ENCODE assay signal across 15 cellular contexts in genomic region chr10:15738237-15738928, GRCh38. TPM values are rescaled to one million over a fixed set of nuclear protein-coding genes. Genes with fewer than 3 reads are reported as not detected.
A peak's percentile ranks its signal among the peaks of the same experiment; 100 is the strongest.
DNase-seq lines count a peak whose midpoint lies in the region; ATAC-seq, FAIRE-seq and TF ChIP-seq lines count a peak whose summit lies in the region.
"Had no signal": no experiment of that assay in that cellular context is flagged by ENCODE, and none has a peak within 500 bp of the region (broad histone marks: within the 10 kb centered on the region; RNA-seq: fewer than 3 reads in every experiment).

No MANE protein-coding gene starts in this region.

- no peak overlapping the region for H3K23ac ChIP-seq in mesenchymal stem cell (ENCODE audit: low read length in 2 of 2)

- H3K9me3 Mint-ChIP-seq in naive thymus-derived CD8-positive, alpha-beta T cell = peaks cover 0 to 6% (median 2%) of the 10 kb centered on the region in 9 donors
- H3K9me3 Mint-ChIP-seq: activated CD4-positive, alpha-beta T cell treated with anti-CD3 and anti-CD28 coated beads, Interleukin-2, amount 10 ng/mL, durations not matched to agents 7 days and 5 days; activated T-cell treated with anti-CD3 and anti-CD28 coated beads, Interleukin-2, amount 50 U/mL, for 72 hours; effector memory CD8-positive, alpha-beta T cell had no signal

- H3K36me3 Mint-ChIP-seq in naive thymus-derived CD8-positive, alpha-beta T cell = no peaks in the 10 kb centered on the region
- H3K36me3 Mint-ChIP-seq: CD4-positive, CD25-positive, alpha-beta regulatory T cell had no signal

- H3K9me3 ChIP-seq in esophagus muscularis mucosa = no peaks in the 10 kb centered on the region
- H3K9me3 ChIP-seq in mesenchymal stem cell (ENCODE audit: control insufficient read depth, low read length) = no peaks in the 10 kb centered on the region
- no peaks in the 10 kb centered on the region for H3K9me3 ChIP-seq in testis

- no peak overlapping the region for H3K14ac ChIP-seq in mesenchymal stem cell (ENCODE audit: low read length in 2 of 2)

- TF ChIP-seq POLR2A in esophagus muscularis mucosa (IDR thresholded peaks at IDR 0.05; ENCODE audit: low read depth) (no peak), testis (IDR thresholded peaks at IDR 0.05) (no peak), H54 (IDR thresholded peaks at IDR 0.05; ENCODE audit: low read depth, low read length) (no peak)

- H3K4me1 Mint-ChIP-seq in naive thymus-derived CD8-positive, alpha-beta T cell = no peaks in the 10 kb centered on the region
- H3K4me1 Mint-ChIP-seq: activated CD4-positive, alpha-beta T cell treated with anti-CD3 and anti-CD28 coated beads, Interleukin-2, amount 10 ng/mL, durations not matched to agents 7 days and 5 days; CD4-positive, CD25-positive, alpha-beta regulatory T cell had no signal

- peaks cover 0 to 36% (median 24%) of the 10 kb centered on the region in 4 donors for H3K4me1 ChIP-seq in esophagus muscularis mucosa
- H3K4me1 ChIP-seq in mesenchymal stem cell (ENCODE audit: control insufficient read depth, insufficient read depth, low read depth, low read length) = no peaks in the 10 kb centered on the region
- no peaks in the 10 kb centered on the region for H3K4me1 ChIP-seq in testis

- H2BK15ac ChIP-seq in mesenchymal stem cell (ENCODE audit: low read depth, poor library complexity, severe bottlenecking) = no peak overlapping the region

- no peak overlapping the region for H2BK120ac ChIP-seq in mesenchymal stem cell (ENCODE audit: low read depth, low read length)

- no peak overlapping the region for H2BK12ac ChIP-seq in mesenchymal stem cell (ENCODE audit: low read length in 2 of 2)

- H4K91ac ChIP-seq in mesenchymal stem cell (ENCODE audit: low read length) = no peak overlapping the region

- H4K8ac ChIP-seq in mesenchymal stem cell (ENCODE audit: low read length) = no peak overlapping the region

- peaks cover 8 to 21% (median 12%) of the 10 kb centered on the region in 5 donors for H3K27me3 Mint-ChIP-seq in naive thymus-derived CD8-positive, alpha-beta T cell

- H2AK5ac ChIP-seq in mesenchymal stem cell (ENCODE audit: low read length, severe bottlenecking) = no peak overlapping the region

- peak; percentile 70 for DNase-seq in HFF-Myc (ENCODE audit: extremely low read depth, low read depth)
- no peak for DNase-seq in esophagus muscularis mucosa (ENCODE audit: extremely low spot score)
- no peak for DNase-seq in mesenchymal stem cell
- peak; percentile 26 for DNase-seq in testis
- no peak for DNase-seq in H54 (ENCODE audit: insufficient read length, low spot score)
- no peak for DNase-seq in central memory CD4-positive, alpha-beta T cell
- DNase-seq in naive thymus-derived CD8-positive, alpha-beta T cell = no peak
- DNase-seq: activated CD4-positive, alpha-beta T cell treated with anti-CD3 and anti-CD28 coated beads, Interleukin-2, amount 10 ng/mL, durations not matched to agents 7 days and 5 days; activated T-cell treated with anti-CD3 and anti-CD28 coated beads, Interleukin-2, amount 50 U/mL, for 72 hours; CD4-positive, CD25-positive, alpha-beta regulatory T cell; effector memory CD8-positive, alpha-beta T cell; hypothalamus; KG1; NCI-H146 had no signal

- H3K18ac ChIP-seq in mesenchymal stem cell (ENCODE audit: low read depth in 1 of 2, low read length in 2 of 2) = no peak overlapping the region

- H3K9ac ChIP-seq in mesenchymal stem cell (ENCODE audit: low read length) = peak overlapping the region; percentile 84

- POLR2A ChIA-PET in naive thymus-derived CD8-positive, alpha-beta T cell (lab: Charles Lee) = no interaction called here

- no peaks in the 10 kb centered on the region for H3K79me1 ChIP-seq in mesenchymal stem cell (replicated peaks; ENCODE audit: low read length, poor library complexity, severe bottlenecking)

- H2AFZ ChIP-seq in mesenchymal stem cell (ENCODE audit: low read depth, low read length) = no peak overlapping the region

- H3K36me3 ChIP-seq in esophagus muscularis mucosa (no peaks in the 10 kb centered on the region), mesenchymal stem cell (ENCODE audit: control insufficient read depth in 1 of 2, insufficient read depth in 2 of 2, low read depth in 1 of 2, low read length in 2 of 2) (no peaks in the 10 kb centered on the region), testis (ENCODE audit: low read depth, missing control alignments) (no peaks in the 10 kb centered on the region)

- FAIRE-seq in H54 (lab: Jason Lieb, UNC) = no peak

- H3K27ac Mint-ChIP-seq in naive thymus-derived CD8-positive, alpha-beta T cell = no peak overlapping the region
- H3K27ac Mint-ChIP-seq: activated CD4-positive, alpha-beta T cell treated with anti-CD3 and anti-CD28 coated beads, Interleukin-2, amount 10 ng/mL, durations not matched to agents 7 days and 5 days; activated T-cell treated with anti-CD3 and anti-CD28 coated beads, Interleukin-2, amount 50 U/mL, for 72 hours; CD4-positive, CD25-positive, alpha-beta regulatory T cell; effector memory CD8-positive, alpha-beta T cell had no signal

- H3K27ac ChIP-seq in esophagus muscularis mucosa (replicated peaks in 1 of 4) (peak overlapping the region; percentile 47 to 65 (median 56)), mesenchymal stem cell (ENCODE audit: low read length, poor library complexity, severe bottlenecking) (no peak overlapping the region), testis (peak overlapping the region in 1 of 2 donors; percentile 28)

- H3K4me3 Mint-ChIP-seq in naive thymus-derived CD8-positive, alpha-beta T cell = no peak overlapping the region
- H3K4me3 Mint-ChIP-seq: activated CD4-positive, alpha-beta T cell treated with anti-CD3 and anti-CD28 coated beads, Interleukin-2, amount 10 ng/mL, durations not matched to agents 7 days and 5 days; activated T-cell treated with anti-CD3 and anti-CD28 coated beads, Interleukin-2, amount 50 U/mL, for 72 hours; CD4-positive, CD25-positive, alpha-beta regulatory T cell; effector memory CD8-positive, alpha-beta T cell had no signal

- no peak overlapping the region for H2BK5ac ChIP-seq in mesenchymal stem cell (ENCODE audit: low read depth, low read length, poor library complexity, severe bottlenecking)

- H3K4me2 ChIP-seq in mesenchymal stem cell (ENCODE audit: low read length, poor library complexity, severe bottlenecking) = no peak overlapping the region

- 45% methylated on average over 11 of the region's 11 CpGs for WGBS in esophagus muscularis mucosa
- 96% methylated on average over 10 of the region's 11 CpGs for WGBS in mesenchymal stem cell
- WGBS in testis, 2 donors = 61% methylated on average over 11 of the region's 11 CpGs

- H3K4me3 ChIP-seq in HFF-Myc (replicated peaks; ENCODE audit: low read depth, low read length) = no peak overlapping the region
- peak overlapping the region in 1 of 4 donors; percentile 12 for H3K4me3 ChIP-seq in esophagus muscularis mucosa
- H3K4me3 ChIP-seq in mesenchymal stem cell (ENCODE audit: insufficient read depth in 1 of 2, low read depth in 1 of 2, low read length in 2 of 2) = peak overlapping the region in 1 of 2 experiments; percentile 44
- no peak overlapping the region for H3K4me3 ChIP-seq in testis

- no peak for TF ChIP-seq EP300 in esophagus muscularis mucosa (IDR thresholded peaks at IDR 0.05)

- H3K4ac ChIP-seq in mesenchymal stem cell (ENCODE audit: low read depth in 1 of 2, low read length in 2 of 2) = no peak overlapping the region

- no peak for TF ChIP-seq CTCF in HFF-Myc (IDR thresholded peaks at IDR 0.05; ENCODE audit: low read depth, low read length, missing control alignments)
- no peak for TF ChIP-seq CTCF in esophagus muscularis mucosa (IDR thresholded peaks at IDR 0.05)
- TF ChIP-seq CTCF in testis (IDR thresholded peaks at IDR 0.05) = no peak

- intact Hi-C loops in esophagus muscularis mucosa (cut with DNase I) (no loop called here), testis (cut with DNase I; ENCODE audit: low total_unique reads) (no loop called here)

- no peak for ATAC-seq in naive thymus-derived CD8-positive, alpha-beta T cell
- ATAC-seq in HG02973 (IDR thresholded peaks at IDR 0.05; ENCODE audit: unreplicated experiment) = no peak
- ATAC-seq: activated T-cell treated with anti-CD3 and anti-CD28 coated beads, Interleukin-2, amount 50 U/mL, for 72 hours; effector memory CD8-positive, alpha-beta T cell had no signal

- no peaks in the 10 kb centered on the region for H3K27me3 ChIP-seq in esophagus muscularis mucosa
- peaks cover 4 to 25% of the 10 kb centered on the region in 2 experiments for H3K27me3 ChIP-seq in mesenchymal stem cell (ENCODE audit: control insufficient read depth in 1 of 2, insufficient read depth in 1 of 2, low read length in 2 of 2)
- no peaks in the 10 kb centered on the region for H3K27me3 ChIP-seq in testis

RNA-seq across cellular contexts. Expression of gene ITGA8, which starts 18.7 kb away (rescaled TPM):
- total RNA-seq in esophagus muscularis mucosa (100 to 1,000 TPM in 1 of 4 donors, 10 to 100 TPM in 3; 26.2 to 113 (median 50.4) TPM), testis (under 1 TPM; 0.68 to 0.79 TPM)
- polyA plus RNA-seq in mesenchymal stem cell (2013, experiment 1 of 2) = 104 TPM
- polyA plus RNA-seq in mesenchymal stem cell (2013, experiment 2 of 2) = 106 TPM
- polyA plus RNA-seq in testis (ENCODE audit: insufficient read depth, low read depth, low replicate concordance) = 6.9 TPM
- not detected for total RNA-seq in naive thymus-derived CD8-positive, alpha-beta T cell
- not detected for polyA plus RNA-seq in naive thymus-derived CD8-positive, alpha-beta T cell
- total RNA-seq: activated CD4-positive, alpha-beta T cell treated with anti-CD3 and anti-CD28 coated beads, Interleukin-2, amount 10 ng/mL, durations not matched to agents 7 days and 5 days; activated T-cell treated with anti-CD3 and anti-CD28 coated beads, Interleukin-2, amount 50 U/mL, for 72 hours; CD4-positive, CD25-positive, alpha-beta regulatory T cell had no signal
- polyA plus RNA-seq: CD4-positive, CD25-positive, alpha-beta regulatory T cell had no signal

Comparison
In these comparisons a context has a peak if more than half of its experiments do, and no peak if none do; other contexts are left out.
1. DNase-seq: peak in HFF-Myc (single experiment) and testis (single experiment); none in esophagus muscularis mucosa (single experiment), mesenchymal stem cell (single experiment), H54 (single experiment), central memory CD4-positive, alpha-beta T cell (single experiment) and naive thymus-derived CD8-positive, alpha-beta T cell (0 of 10).
2. RNA of gene ITGA8, which starts 18.7 kb away (total RNA-seq): 26.2 to 113 TPM in esophagus muscularis mucosa; 0.68 to 0.79 TPM in testis and not detected in naive thymus-derived CD8-positive, alpha-beta T cell; every median in the first group is over 10 times any median in the second.